In genomic region chr13:40941581-40941980, GRCh38 we compare ENCODE assay signal across 15 cellular contexts.
DNase-seq lines count a peak whose midpoint lies in the region; ATAC-seq and TF ChIP-seq lines count a peak whose summit lies in the region.
"Had no signal": no experiment of that assay in that cellular context is flagged by ENCODE, and none has a peak within 500 bp of the region (broad histone marks: within the 10 kb centered on the region; RNA-seq: fewer than 3 reads in every experiment).

No MANE protein-coding gene starts in this region.

- no peaks in the 10 kb centered on the region for H3K9me3 ChIP-seq in vagina
- H3K9me3 ChIP-seq: HAP-1 had no signal

- peak overlapping the region; percentile 61 for H3K27ac ChIP-seq in VCaP
- no peak overlapping the region for H3K27ac ChIP-seq in vagina

- no peaks in the 10 kb centered on the region for H3K9me3 Mint-ChIP-seq in activated naive CD8-positive, alpha-beta T cell (ENCODE audit: low read depth)
- H3K9me3 Mint-ChIP-seq in activated naive CD8-positive, alpha-beta T cell treated with anti-CD3 and anti-CD28 coated beads, Interleukin-2, amount 50 U/mL, for 24 hours, result no peaks in the 10 kb centered on the region
- H3K9me3 Mint-ChIP-seq in stimulated activated memory B cell treated with anti-CD40 and anti-IgM and Interleukin-4, amounts not matched to agents 10 μg/mL and 1 μg/mL and 100 μg/mL, for 72 hours, result no peaks in the 10 kb centered on the region

- no peaks in the 10 kb centered on the region for H3K27me3 ChIP-seq in vagina

- H3K36me3 ChIP-seq in vagina, result peaks cover 0 to 31% of the 10 kb centered on the region in 2 donors
- H3K36me3 ChIP-seq: HAP-1 had no signal

- no peaks in the 10 kb centered on the region for H3K4me1 ChIP-seq in vagina
- H3K4me1 ChIP-seq: HAP-1 had no signal

- peaks cover 31% of the 10 kb centered on the region for H3K4me1 Mint-ChIP-seq in activated naive CD8-positive, alpha-beta T cell (ENCODE audit: low read depth)
- H3K4me1 Mint-ChIP-seq in activated naive CD8-positive, alpha-beta T cell treated with anti-CD3 and anti-CD28 coated beads, Interleukin-2, amount 50 U/mL, for 24 hours, result peaks cover 8% of the 10 kb centered on the region
- H3K4me1 Mint-ChIP-seq in stimulated activated memory B cell treated with anti-CD40 and anti-IgM and Interleukin-4, amounts not matched to agents 10 μg/mL and 1 μg/mL and 100 μg/mL, for 72 hours, result peaks cover 9% of the 10 kb centered on the region

- intact Hi-C loops in vagina (cut with DNase I), result no loop called here

- H3K4me3 ChIP-seq in vagina, result no peak overlapping the region
- H3K4me3 ChIP-seq: HAP-1 had no signal

- ATAC-seq in activated naive CD8-positive, alpha-beta T cell treated with anti-CD3 and anti-CD28 coated beads, Interleukin-2, amount 50 U/mL, for 24 hours, result no peak
- peak; percentile 47 for ATAC-seq in left lobe of liver
- ATAC-seq in stimulated activated memory B cell treated with anti-CD40 and anti-IgM and Interleukin-4, amounts not matched to agents 10 μg/mL and 1 μg/mL and 100 μg/mL, for 72 hours, result no peak

- no peak for DNase-seq in activated naive CD8-positive, alpha-beta T cell treated with anti-CD3 and anti-CD28 coated beads, Interleukin-2, amount 50 U/mL, for 24 hours
- DNase-seq in left lobe of liver (ENCODE audit: low spot score), result peak; percentile 48
- no peak for DNase-seq in vagina (ENCODE audit: extremely low spot score in 2 of 2)
- DNase-seq in CD1c-positive myeloid dendritic cell (ENCODE audit: extremely low spot score), result no peak
- DNase-seq: COR-L47, DMS153, MM.1S, NCI-H1417, NCI-H1930, NCI-H510A treated with DMSO at 0.1 percent for 48 hours, SHP77 had no signal

- H3K4me3 Mint-ChIP-seq in activated naive CD8-positive, alpha-beta T cell, result no peak overlapping the region
- H3K4me3 Mint-ChIP-seq in activated naive CD8-positive, alpha-beta T cell treated with anti-CD3 and anti-CD28 coated beads, Interleukin-2, amount 50 U/mL, for 24 hours, result no peak overlapping the region
- H3K4me3 Mint-ChIP-seq in stimulated activated memory B cell treated with anti-CD40 and anti-IgM and Interleukin-4, amounts not matched to agents 10 μg/mL and 1 μg/mL and 100 μg/mL, for 72 hours, result no peak overlapping the region

- peak overlapping the region; percentile 70 for H3K27ac Mint-ChIP-seq in activated naive CD8-positive, alpha-beta T cell
- no peak overlapping the region for H3K27ac Mint-ChIP-seq in activated naive CD8-positive, alpha-beta T cell treated with anti-CD3 and anti-CD28 coated beads, Interleukin-2, amount 50 U/mL, for 24 hours
- H3K27ac Mint-ChIP-seq in stimulated activated memory B cell treated with anti-CD40 and anti-IgM and Interleukin-4, amounts not matched to agents 10 μg/mL and 1 μg/mL and 100 μg/mL, for 72 hours, result peak overlapping the region; percentile 46

- TF ChIP-seq CTCF in VCaP (conservative IDR thresholded peaks at IDR 0.05) (no peak), vagina (IDR thresholded peaks at IDR 0.05) (no peak)

- H3K36me3 Mint-ChIP-seq in activated naive CD8-positive, alpha-beta T cell, result peaks cover 13% of the 10 kb centered on the region
- peaks cover 56% of the 10 kb centered on the region for H3K36me3 Mint-ChIP-seq in activated naive CD8-positive, alpha-beta T cell treated with anti-CD3 and anti-CD28 coated beads, Interleukin-2, amount 50 U/mL, for 24 hours (ENCODE audit: low read depth)
- H3K36me3 Mint-ChIP-seq in stimulated activated memory B cell treated with anti-CD40 and anti-IgM and Interleukin-4, amounts not matched to agents 10 μg/mL and 1 μg/mL and 100 μg/mL, for 72 hours, result peaks cover 66% of the 10 kb centered on the region

- TF ChIP-seq POLR2A in vagina (IDR thresholded peaks at IDR 0.05), result no peak

- no peaks in the 10 kb centered on the region for H3K27me3 Mint-ChIP-seq in activated naive CD8-positive, alpha-beta T cell
- no peaks in the 10 kb centered on the region for H3K27me3 Mint-ChIP-seq in activated naive CD8-positive, alpha-beta T cell treated with anti-CD3 and anti-CD28 coated beads, Interleukin-2, amount 50 U/mL, for 24 hours
- H3K27me3 Mint-ChIP-seq in stimulated activated memory B cell treated with anti-CD40 and anti-IgM and Interleukin-4, amounts not matched to agents 10 μg/mL and 1 μg/mL and 100 μg/mL, for 72 hours, result no peaks in the 10 kb centered on the region
